8 cellular contexts compared by ENCODE assay signal in the genomic region with DNA sequence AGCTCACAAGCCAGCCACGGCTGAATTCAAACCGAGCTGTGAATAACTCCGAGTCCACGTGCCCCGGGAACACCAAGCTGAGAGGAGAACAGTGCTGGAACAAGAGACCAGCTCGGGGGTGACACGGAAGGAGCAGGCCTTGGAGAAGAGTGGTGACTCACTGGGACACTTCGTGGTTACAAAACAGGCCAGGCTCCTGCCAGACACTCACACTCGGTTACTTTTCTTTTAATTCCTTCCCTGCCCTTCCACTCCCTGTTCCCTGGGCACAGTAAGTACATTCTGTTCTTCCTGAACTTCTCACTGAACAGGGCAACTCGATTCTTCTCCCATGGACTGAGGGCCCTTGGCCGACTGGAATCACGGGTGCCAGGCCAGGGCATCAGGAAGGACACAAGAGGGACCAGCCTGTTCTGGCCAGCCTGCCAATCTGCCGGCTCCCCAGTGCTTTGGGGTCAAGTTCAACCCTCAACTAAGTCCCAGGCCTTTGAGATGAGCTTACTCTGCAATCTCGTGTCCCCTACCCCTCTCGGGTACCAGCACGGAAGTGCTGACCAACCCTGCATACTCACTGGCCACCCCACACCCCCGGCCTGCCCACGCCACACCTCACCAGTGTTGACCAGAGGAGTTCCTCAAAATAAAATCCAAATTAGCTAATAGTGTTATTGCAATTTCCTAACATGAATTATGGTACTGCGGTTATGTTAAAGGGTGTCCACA.
A peak's percentile ranks its signal among the peaks of the same experiment; 100 is the strongest.
DNase-seq lines count a peak whose midpoint lies in the region; ATAC-seq and TF ChIP-seq lines count a peak whose summit lies in the region.

No MANE protein-coding gene starts in this region.

- 76% methylated on average over 19 of the region's 19 CpGs for WGBS in urinary bladder

- TF ChIP-seq CTCF in NB4 (IDR thresholded peaks at IDR 0.05; ENCODE audit: low read depth, low read length): no peak
- no peak for TF ChIP-seq CTCF in dorsolateral prefrontal cortex (IDR thresholded peaks at IDR 0.05 in 54 of 56, conservative IDR thresholded peaks at IDR 0.05 in 2 of 56; ENCODE audit: low read depth in 1 of 56, partially characterized antibody in 56 of 56)

- intact Hi-C loops in dorsolateral prefrontal cortex (cut with DNase I): no loop called here

- peak; percentile 75 for DNase-seq in NB4 (ENCODE audit: low read depth)
- peak in 9 of 10 donors; percentile 21 to 88 (median 71) for DNase-seq in dorsolateral prefrontal cortex
- DNase-seq in midbrain (lab: John Stamatoyannopoulos, UW): peak; percentile 74
- DNase-seq in activated CD4-positive, CD25-positive, alpha-beta regulatory T cell (lab: John Stamatoyannopoulos, UW): no peak
- DNase-seq in NCI-H526 (lab: John Stamatoyannopoulos, UW): no peak

- no peaks in the 10 kb centered on the region for H3K27me3 ChIP-seq in dorsolateral prefrontal cortex

- ATAC-seq in GM21515 (IDR thresholded peaks at IDR 0.05; ENCODE audit: unreplicated experiment) (no peak), HG03378 (IDR thresholded peaks at IDR 0.05; ENCODE audit: unreplicated experiment) (no peak)

- H3K4me3 ChIP-seq in NB4 (ENCODE audit: low read depth, low read length) (no peak overlapping the region), dorsolateral prefrontal cortex (no peak overlapping the region), urinary bladder (ENCODE audit: low read depth, low read length) (no peak overlapping the region)

- H3K27ac ChIP-seq in dorsolateral prefrontal cortex: peak overlapping the region in 38 of 59 donors; percentile 4 to 88 (median 64)
- peak overlapping the region; percentile 83 for H3K27ac ChIP-seq in urinary bladder (ENCODE audit: low read depth)

- TF ChIP-seq POLR2A in NB4 (IDR thresholded peaks at IDR 0.05; ENCODE audit: extremely low read depth, insufficient read length): no peak

- no peaks in the 10 kb centered on the region for H3K36me3 ChIP-seq in urinary bladder (ENCODE audit: insufficient read depth)

- H3K4me1 ChIP-seq in urinary bladder (ENCODE audit: insufficient read depth): no peaks in the 10 kb centered on the region

Comparison
In these comparisons a context has a peak if more than half of its experiments do, and no peak if none do; other contexts are left out.
1. DNase-seq: peak in NB4 (single experiment), dorsolateral prefrontal cortex (9 of 10) and midbrain (single experiment); none in activated CD4-positive, CD25-positive, alpha-beta regulatory T cell (0 of 4) and NCI-H526 (0 of 2).